In genomic region chr19:15727724-15728123, GRCh38 we compare ENCODE assay signal across 25 cellular contexts. TPM values are rescaled to one million over a fixed set of nuclear protein-coding genes. Genes with fewer than 3 reads are reported as not detected.
DNase-seq lines count a peak whose midpoint lies in the region; ATAC-seq and TF ChIP-seq lines count a peak whose summit lies in the region.
"Had no signal": no experiment of that assay in that cellular context is flagged by ENCODE, and none has a peak within 500 bp of the region (broad histone marks: within the 10 kb centered on the region; RNA-seq: fewer than 3 reads in every experiment).

A gene with protein sequence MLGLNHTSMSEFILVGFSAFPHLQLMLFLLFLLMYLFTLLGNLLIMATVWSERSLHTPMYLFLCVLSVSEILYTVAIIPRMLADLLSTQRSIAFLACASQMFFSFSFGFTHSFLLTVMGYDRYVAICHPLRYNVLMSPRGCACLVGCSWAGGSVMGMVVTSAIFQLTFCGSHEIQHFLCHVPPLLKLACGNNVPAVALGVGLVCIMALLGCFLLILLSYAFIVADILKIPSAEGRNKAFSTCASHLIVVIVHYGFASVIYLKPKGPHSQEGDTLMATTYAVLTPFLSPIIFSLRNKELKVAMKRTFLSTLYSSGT (plus strand): TSS chr19:15728024. CDS start chr19:15728044, 20 bp downstream.

- H3K9ac ChIP-seq in NT2/D1 (ENCODE audit: insufficient read length, low read depth): peak within 1 kb of the TSS; percentile 2
- H3K9ac ChIP-seq: BLaER1 treated with 17β-estradiol and CSF1 and Interleukin-3, amounts not matched to agents 10 nM and 100 nM had no signal

- no peaks in the 10 kb centered on the region for H3K4me1 Mint-ChIP-seq in activated naive CD4-positive, alpha-beta T cell treated with anti-CD3 and anti-CD28 coated beads, Interleukin-2, amount 50 U/mL, for 24 hours
- H3K4me1 Mint-ChIP-seq: B cell had no signal

- H3K27me3 ChIP-seq in NT2/D1 (ENCODE audit: insufficient read depth, insufficient read length) (peaks cover 4% of the 10 kb centered on the region), esophagus muscularis mucosa (peaks cover 0 to 67% (median 5%) of the 10 kb centered on the region in 4 donors)
- H3K27me3 ChIP-seq: BLaER1 treated with 17β-estradiol and CSF1 and Interleukin-3, amounts not matched to agents 10 nM and 100 nM had no signal

- no peak for ATAC-seq in HG03342 (IDR thresholded peaks at IDR 0.05; ENCODE audit: unreplicated experiment)
- ATAC-seq in HG02885 (IDR thresholded peaks at IDR 0.05; ENCODE audit: poor library complexity, unreplicated experiment): no peak
- ATAC-seq: A549; CD8-positive, alpha-beta T cell; GM12878 had no signal

- H3K9me3 Mint-ChIP-seq in activated naive CD4-positive, alpha-beta T cell treated with anti-CD3 and anti-CD28 coated beads, Interleukin-2, amount 50 U/mL, for 24 hours: no peaks in the 10 kb centered on the region
- H3K9me3 Mint-ChIP-seq: CD4-positive, alpha-beta T cell; CD8-positive, alpha-beta T cell had no signal

- no peak for TF ChIP-seq EP300 in esophagus muscularis mucosa (IDR thresholded peaks at IDR 0.05)

- TF ChIP-seq CTCF in esophagus muscularis mucosa (IDR thresholded peaks at IDR 0.05): no peak

- 81% methylated on average over 5 of the region's 5 CpGs for WGBS in esophagus muscularis mucosa

- no peak within 1 kb of the TSS for H3K4me3 Mint-ChIP-seq in activated naive CD4-positive, alpha-beta T cell treated with anti-CD3 and anti-CD28 coated beads, Interleukin-2, amount 50 U/mL, for 24 hours
- H3K4me3 Mint-ChIP-seq: B cell; CD4-positive, alpha-beta T cell; CD8-positive, alpha-beta T cell had no signal

- no peak for DNase-seq in activated naive CD4-positive, alpha-beta T cell (lab: John Stamatoyannopoulos, UW)
- no peak for DNase-seq in NT2/D1 (ENCODE audit: low read depth, low spot score)
- peak; percentile 26 for DNase-seq in esophagus muscularis mucosa (ENCODE audit: extremely low spot score)
- DNase-seq: AML-193; Caco-2; Calu3; CD4-positive, alpha-beta T cell; CD8-positive, alpha-beta T cell; DMS53; DMS79; DND-41; EL; GDM1 had no signal

- intact Hi-C loops in esophagus muscularis mucosa (cut with DNase I): no loop called here

- no peaks in the 10 kb centered on the region for H3K36me3 Mint-ChIP-seq in activated naive CD4-positive, alpha-beta T cell treated with anti-CD3 and anti-CD28 coated beads, Interleukin-2, amount 50 U/mL, for 24 hours
- H3K36me3 Mint-ChIP-seq: CD8-positive, alpha-beta T cell had no signal

- no peak within 1 kb of the TSS for H3K4me3 ChIP-seq in NT2/D1 (ENCODE audit: insufficient read length, low read depth)
- H3K4me3 ChIP-seq in esophagus muscularis mucosa: no peak within 1 kb of the TSS
- H3K4me3 ChIP-seq: A549; BLaER1 treated with 17β-estradiol and CSF1 and Interleukin-3, amounts not matched to agents 10 nM and 100 nM; GM12878 had no signal

- no peaks in the 10 kb centered on the region for H3K36me3 ChIP-seq in NT2/D1 (ENCODE audit: insufficient read depth, insufficient read length, low read length)
- no peaks in the 10 kb centered on the region for H3K36me3 ChIP-seq in esophagus muscularis mucosa
- H3K36me3 ChIP-seq: BLaER1 treated with 17β-estradiol and CSF1 and Interleukin-3, amounts not matched to agents 10 nM and 100 nM had no signal

- peak within 1 kb of the TSS; percentile 77 for H3K27ac Mint-ChIP-seq in activated naive CD4-positive, alpha-beta T cell treated with anti-CD3 and anti-CD28 coated beads, Interleukin-2, amount 50 U/mL, for 24 hours
- H3K27ac Mint-ChIP-seq: B cell; CD4-positive, alpha-beta T cell; CD8-positive, alpha-beta T cell had no signal

- no peak for TF ChIP-seq POLR2A in esophagus muscularis mucosa (IDR thresholded peaks at IDR 0.05; ENCODE audit: low read depth)

- H3K4me1 ChIP-seq in NT2/D1 (ENCODE audit: insufficient read depth, insufficient read length) (no peaks in the 10 kb centered on the region), esophagus muscularis mucosa (no peaks in the 10 kb centered on the region)
- H3K4me1 ChIP-seq: BLaER1 treated with 17β-estradiol and CSF1 and Interleukin-3, amounts not matched to agents 10 nM and 100 nM; Caco-2 had no signal

- H3K27ac ChIP-seq in esophagus muscularis mucosa (replicated peaks in 1 of 4): no peak within 1 kb of the TSS
- H3K27ac ChIP-seq: 22Rv1; A549; BLaER1 treated with 17β-estradiol and CSF1 and Interleukin-3, amounts not matched to agents 10 nM and 100 nM; C4-2B had no signal

- H3K9me3 ChIP-seq in NT2/D1 (ENCODE audit: insufficient read depth, low read length) (peaks cover 8% of the 10 kb centered on the region), esophagus muscularis mucosa (no peaks in the 10 kb centered on the region)
- H3K9me3 ChIP-seq: A549; BLaER1 treated with 17β-estradiol and CSF1 and Interleukin-3, amounts not matched to agents 10 nM and 100 nM; Caco-2 had no signal

- H3K27me3 Mint-ChIP-seq in activated naive CD4-positive, alpha-beta T cell treated with anti-CD3 and anti-CD28 coated beads, Interleukin-2, amount 50 U/mL, for 24 hours: peaks cover 34% of the 10 kb centered on the region

RNA-seq across cellular contexts. Expression of the gene that starts here (rescaled TPM):
- total RNA-seq in esophagus muscularis mucosa: not detected
- total RNA-seq: A172; B cell; Caco-2; Calu3; CD4-positive, alpha-beta T cell; CD8-positive, alpha-beta T cell; Daoy; G401; GM12878 had no signal

Comparison
In these comparisons a context has a peak if more than half of its experiments do, and no peak if none do; other contexts are left out.
1. Peak in DNase-seq in esophagus muscularis mucosa; RNA of the gene not detected or under 1 TPM.